Comparison of ENCODE assay signal across 2 cellular contexts in genomic region chr10:93568105-93568390, GRCh38.
TF ChIP-seq lines count a peak whose summit lies in the region.

No MANE protein-coding gene starts in this region.

TF ChIP-seq in SK-N-SH, 30 proteins besides CTCF, POLR2A, EP300 and RAD21 (continued from another document):
- TF ChIP-seq USF2 (IDR thresholded peaks at IDR 0.05; ENCODE audit: borderline replicate concordance, low read depth, low read length) (no peak), REST (IDR thresholded peaks at IDR 0.05; ENCODE audit: low read depth, low read length) (no peak), FOXJ3 (CRISPR knock-in tag; IDR thresholded peaks at IDR 0.05) (no peak), ELF1 (IDR thresholded peaks at IDR 0.05) (no peak), SMC3 (IDR thresholded peaks at IDR 0.05; ENCODE audit: low read depth, low read length) (no peak), RXRA (IDR thresholded peaks at IDR 0.05; ENCODE audit: borderline replicate concordance, low read depth) (no peak)

TF ChIP-seq in SK-N-SH treated with all-trans-retinoic acid at 6 μM for 48 hours, 23 proteins besides CTCF, POLR2A, EP300 and RAD21 (continued from another document):
- TF ChIP-seq PPARA (CRISPR knock-in tag; IDR thresholded peaks at IDR 0.05; ENCODE audit: borderline replicate concordance) (no peak), ZFP30 (CRISPR knock-in tag; IDR thresholded peaks at IDR 0.05) (no peak), ZC3H10 (CRISPR knock-in tag; IDR thresholded peaks at IDR 0.05) (no peak), ZNF565 (CRISPR knock-in tag; conservative IDR thresholded peaks at IDR 0.05; ENCODE audit: low read depth) (no peak), ISL1 (CRISPR knock-in tag; IDR thresholded peaks at IDR 0.05) (no peak), PATZ1 (CRISPR knock-in tag; IDR thresholded peaks at IDR 0.05; ENCODE audit: borderline replicate concordance) (no peak), ZFP3 (CRISPR knock-in tag; IDR thresholded peaks at IDR 0.05) (no peak), CREB5 (CRISPR knock-in tag; IDR thresholded peaks at IDR 0.05; ENCODE audit: low read depth) (no peak), RARB (CRISPR knock-in tag; IDR thresholded peaks at IDR 0.05) (no peak), ZNF70 (CRISPR knock-in tag; IDR thresholded peaks at IDR 0.05) (no peak), GLIS3 (CRISPR knock-in tag; IDR thresholded peaks at IDR 0.05) (no peak)
